8 cellular contexts compared by ENCODE assay signal in the genomic region with DNA sequence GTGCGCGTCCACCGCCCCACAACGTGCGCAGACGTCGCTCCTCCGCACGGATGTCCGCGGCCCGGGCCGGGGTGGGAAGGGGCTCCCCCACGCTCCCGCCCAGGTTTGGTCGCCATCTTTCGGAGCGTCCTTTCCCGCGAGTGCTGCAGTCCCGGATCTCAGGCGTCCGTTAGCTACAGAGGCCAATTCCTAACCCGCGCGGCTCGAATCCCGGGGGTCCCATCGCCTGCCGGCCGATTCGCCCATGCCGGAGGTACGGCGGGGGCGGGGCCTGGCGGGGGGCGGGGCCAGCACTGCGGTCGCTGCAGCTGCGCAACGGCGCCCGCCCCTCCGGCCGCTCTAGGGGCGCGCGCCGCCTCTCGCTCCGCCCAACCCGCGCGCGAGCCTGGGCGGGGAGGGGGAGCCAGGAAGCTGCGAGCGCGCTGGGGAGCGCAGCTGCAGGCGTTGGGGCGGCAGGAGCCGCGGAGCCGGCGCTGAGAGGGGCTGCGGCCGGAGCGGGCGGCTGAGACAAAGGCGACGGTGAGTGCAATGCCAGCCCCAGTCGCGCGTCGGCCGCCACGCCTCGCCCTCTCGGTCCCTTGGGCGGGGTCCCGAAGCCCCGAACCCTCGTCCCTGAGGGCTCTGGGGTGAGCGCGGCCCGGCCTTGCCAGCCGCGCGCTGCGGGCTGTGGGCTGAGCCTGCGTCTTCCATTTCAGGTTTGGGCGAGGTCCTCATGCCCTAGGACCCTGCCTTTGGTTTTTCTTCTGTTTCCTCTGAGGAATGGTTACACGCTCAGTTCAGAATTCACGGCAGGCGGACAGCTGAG. TPM values are rescaled to one million over a fixed set of nuclear protein-coding genes. Genes with fewer than 3 reads are reported as not detected.
A peak's percentile ranks its signal among the peaks of the same experiment; 100 is the strongest.
DNase-seq lines count a peak whose midpoint lies in the region; ATAC-seq, FAIRE-seq and TF ChIP-seq lines count a peak whose summit lies in the region.

Gene CDC42SE2 (plus strand): TSS at position 406 of the 805 bp plus-strand sequence. CDS start 95,441 bp downstream, outside the sequence.

- no peaks in the 10 kb centered on the region for H3K9me1 ChIP-seq in endothelial cell of umbilical vein (replicated peaks; ENCODE audit: control insufficient read depth, extremely low read depth, insufficient read depth, low read length)

- H3K36me3 ChIP-seq in NT2/D1 (ENCODE audit: insufficient read depth, insufficient read length, low read length) (no peaks in the 10 kb centered on the region), endothelial cell of umbilical vein (ENCODE audit: control insufficient read depth in 2 of 2, extremely low read depth in 1 of 2, insufficient read depth in 2 of 2, low read length in 2 of 2) (no peaks in the 10 kb centered on the region)

- DNase-seq in CMK (ENCODE audit: low read depth), result peak; percentile 54
- DNase-seq in NT2/D1 (ENCODE audit: low read depth, low spot score), result peak; percentile 74
- DNase-seq in activated T-cell treated with anti-CD3 and anti-CD28 coated beads for 1 hour (ENCODE audit: low read depth), result peak; percentile 78
- DNase-seq in endothelial cell of umbilical vein (ENCODE audit: low read depth, low spot score), result peak; percentile 87
- DNase-seq in middle frontal gyrus (ENCODE audit: extremely low spot score, low spot score), result peak; percentile 85
- DNase-seq in stimulated activated CD8-positive, alpha-beta memory T cell treated with anti-CD3 and anti-CD28 coated beads, Interleukin-2, amount 100 ng/mL, for 48 hours (ENCODE audit: low read depth in 2 of 2), result peak; percentile 73 to 83

- no peaks in the 10 kb centered on the region for H4K20me1 ChIP-seq in endothelial cell of umbilical vein (replicated peaks; ENCODE audit: control insufficient read depth, extremely low read depth, insufficient read depth, low read length)

- no peak for FAIRE-seq in endothelial cell of umbilical vein (lab: Jason Lieb, UNC)

- intact Hi-C loops in endothelial cell of umbilical vein (cut with micrococcal nuclease), result loop anchor here (1.0 to 2.0 kb wide), 4 partner anchors 94 to 1359 kb away; partner anchors contain the start of genes CHSY3 and LYRM7

- CTCF ChIA-PET in endothelial cell of umbilical vein (lab: Charles Lee), result interaction anchor here (0.9 to 3.1 kb wide), 13 partner anchors 11 to 154 kb away, joined by 3 to 20 read pairs (median 5); partner anchors contain the start of gene HINT1

- H2AFZ ChIP-seq in endothelial cell of umbilical vein (ENCODE audit: low read depth, low read length), result peak within 1 kb of the TSS; percentile 97

- H3K4me3 ChIP-seq in NT2/D1 (ENCODE audit: insufficient read length, low read depth), result peak within 1 kb of the TSS; percentile 70
- peak within 1 kb of the TSS; percentile 71 to 97 (median 96) for H3K4me3 ChIP-seq in endothelial cell of umbilical vein (replicated peaks in 1 of 3; ENCODE audit: insufficient read depth in 1 of 3, low read depth in 1 of 3, low read length in 3 of 3)

- TF ChIP-seq POLR2A in endothelial cell of umbilical vein (IDR thresholded peaks at IDR 0.05; ENCODE audit: low read depth, low read length), result peak; percentile 93

- no peaks in the 10 kb centered on the region for H3K4me1 ChIP-seq in NT2/D1 (ENCODE audit: insufficient read depth, insufficient read length)
- H3K4me1 ChIP-seq in endothelial cell of umbilical vein (ENCODE audit: control insufficient read depth, extremely low read depth, insufficient read depth, low read length), result peaks cover 26% of the 10 kb centered on the region

- H3K9ac ChIP-seq in NT2/D1 (ENCODE audit: insufficient read length, low read depth) (peak within 1 kb of the TSS; percentile 90), endothelial cell of umbilical vein (replicated peaks; ENCODE audit: extremely low read depth, insufficient read depth, low read length) (peak within 1 kb of the TSS; percentile 98)

- peaks cover 39% of the 10 kb centered on the region for H3K79me2 ChIP-seq in endothelial cell of umbilical vein (ENCODE audit: control insufficient read depth, insufficient read depth, low read length)

- TF ChIP-seq CTCF in endothelial cell of umbilical vein (IDR thresholded peaks at IDR 0.05; ENCODE audit: extremely low read depth in 1 of 2, insufficient read depth in 1 of 2, low read depth in 1 of 2, low read length in 2 of 2), result no peak

- H3K27ac ChIP-seq in endothelial cell of umbilical vein (ENCODE audit: insufficient read depth, low read depth, low read length), result peak within 1 kb of the TSS; percentile 82

- H3K9me3 ChIP-seq in NT2/D1 (ENCODE audit: insufficient read depth, low read length) (no peaks in the 10 kb centered on the region), endothelial cell of umbilical vein (replicated peaks; ENCODE audit: control insufficient read depth, insufficient read depth, low read length) (no peaks in the 10 kb centered on the region)

- POLR2A ChIA-PET in endothelial cell of umbilical vein (lab: Charles Lee), result interaction anchor here (0.6 to 2.7 kb wide), 8 partner anchors 9 to 473 kb away, joined by 3 to 13 read pairs (median 4); no protein-coding TSS in a partner anchor

- H3K27me3 ChIP-seq in NT2/D1 (ENCODE audit: insufficient read depth, insufficient read length) (no peaks in the 10 kb centered on the region), endothelial cell of umbilical vein (ENCODE audit: control insufficient read depth in 2 of 2, insufficient read depth in 2 of 2, low read length in 2 of 2) (no peaks in the 10 kb centered on the region)

- peak; percentile 84 for ATAC-seq in GM19452 (IDR thresholded peaks at IDR 0.05; ENCODE audit: unreplicated experiment)
- ATAC-seq in HG03575 (IDR thresholded peaks at IDR 0.05; ENCODE audit: extremely low read depth, insufficient number of reproducible peaks, low FRiP score, unreplicated experiment), result peak; percentile 28

- BruUV-seq in endothelial cell of umbilical vein (replicated peaks; lab: Mats Ljungman, UMichigan), result no TSS peak

- peak within 1 kb of the TSS; percentile 100 for H3K4me2 ChIP-seq in endothelial cell of umbilical vein (ENCODE audit: insufficient read depth, low read length)

- dilution Hi-C loops in endothelial cell of umbilical vein (cut with MboI; ENCODE audit: extremely low pct_ligation_motif_present, low sequenced_read_pairs), result no loop called here

TF ChIP-seq in endothelial cell of umbilical vein, 7 proteins besides CTCF, POLR2A, EP300 and RAD21:
- TF ChIP-seq FOS (IDR thresholded peaks at IDR 0.05; ENCODE audit: borderline replicate concordance, insufficient read depth, low read length) (no peak), MYC (IDR thresholded peaks at IDR 0.05; ENCODE audit: low read depth, low read length) (no peak), GATA2 (IDR thresholded peaks at IDR 0.05; ENCODE audit: insufficient read depth, insufficient read length, low read depth, low read length) (no peak), EZH2 (IDR thresholded peaks at IDR 0.05; ENCODE audit: borderline replicate concordance, low read depth, low read length, severe bottlenecking) (no peak), POLR2AphosphoS5 (IDR thresholded peaks at IDR 0.05; ENCODE audit: insufficient read depth, low read depth, low read length) (peak; percentile 96)
- TF ChIP-seq, protein P1, sequence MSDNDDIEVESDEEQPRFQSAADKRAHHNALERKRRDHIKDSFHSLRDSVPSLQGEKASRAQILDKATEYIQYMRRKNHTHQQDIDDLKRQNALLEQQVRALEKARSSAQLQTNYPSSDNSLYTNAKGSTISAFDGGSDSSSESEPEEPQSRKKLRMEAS (IDR thresholded peaks at IDR 0.05; ENCODE audit: insufficient read depth, insufficient read length), result no peak

RNA-seq across cellular contexts. Expression of gene CDC42SE2, which starts in this region (rescaled TPM):
- 21.2 and 21.9 TPM in 2 replicates for total RNA-seq in endothelial cell of umbilical vein
- polyA plus RNA-seq in endothelial cell of umbilical vein, result 10.7 and 14.7 TPM in 2 replicates
- 11.7 and 12.6 TPM in 2 replicates for polyA plus RNA-seq in endothelial cell of umbilical vein (2011; cell fraction: cytosol; rRNA removed)
- polyA plus RNA-seq in endothelial cell of umbilical vein (2011; cell fraction: nucleus; rRNA removed), result 8.6 and 12.8 TPM in 2 replicates
- polyA plus RNA-seq in endothelial cell of umbilical vein (2012), result 14.7 and 19.0 TPM in 2 replicates
- 25.2 and 27.9 TPM in 2 replicates for polyA minus RNA-seq in endothelial cell of umbilical vein
- polyA minus RNA-seq in endothelial cell of umbilical vein (2011; cell fraction: cytosol; rRNA and poly(A)+ RNA removed), result 9.8 TPM
- polyA minus RNA-seq in endothelial cell of umbilical vein (2011; cell fraction: nucleus; rRNA and poly(A)+ RNA removed), result 19.6 and 27.8 TPM in 2 replicates

Comparison
In these comparisons a context has a peak if more than half of its experiments do, and no peak if none do; other contexts are left out.
1. Peak in every context shown above with its lines: DNase-seq, ATAC-seq, H3K4me3 ChIP-seq and H3K27ac ChIP-seq.